Comparison of ENCODE assay signal across 9 cellular contexts in genomic region chr22:35329114-35329847, GRCh38. TPM values are rescaled to one million over a fixed set of nuclear protein-coding genes. Genes with fewer than 3 reads are reported as not detected.
A peak's percentile ranks its signal among the peaks of the same experiment; 100 is the strongest.
DNase-seq lines count a peak whose midpoint lies in the region; ATAC-seq and TF ChIP-seq lines count a peak whose summit lies in the region.
"Had no signal": no experiment of that assay in that cellular context is flagged by ENCODE, and none has a peak within 500 bp of the region (broad histone marks: within the 10 kb centered on the region; RNA-seq: fewer than 3 reads in every experiment).

No MANE protein-coding gene starts in this region.

- H2BK12ac ChIP-seq in mesenchymal stem cell (ENCODE audit: low read length in 2 of 2), result peak overlapping the region in 1 of 2 experiments; percentile 73

- no peak overlapping the region for H3K23ac ChIP-seq in mesenchymal stem cell (ENCODE audit: low read length in 2 of 2)

- peak overlapping the region; percentile 95 for H4K91ac ChIP-seq in mesenchymal stem cell (ENCODE audit: low read length)

- peaks cover 0 to 2% (median 1%) of the 10 kb centered on the region in 3 donors for H3K27me3 Mint-ChIP-seq in CD14-positive monocyte (ENCODE audit: low read depth in 3 of 3)
- H3K27me3 Mint-ChIP-seq in T-helper 2 cell treated with Interferon-gamma antibody and Interleukin-4, amounts not matched to agents 5 μg/mL and 100 μg/mL, for 36 hours (ENCODE audit: low read depth), result no peaks in the 10 kb centered on the region

- peak overlapping the region in 1 of 2 donors; percentile 9 for H3K4me3 Mint-ChIP-seq in CD14-positive monocyte
- H3K4me3 Mint-ChIP-seq in T-helper 2 cell treated with Interferon-gamma antibody and Interleukin-4, amounts not matched to agents 5 μg/mL and 100 μg/mL, for 36 hours, result peak overlapping the region; percentile 50

- H3K27ac Mint-ChIP-seq in CD14-positive monocyte, result peak overlapping the region; percentile 93 to 100 (median 99)
- no peak overlapping the region for H3K27ac Mint-ChIP-seq in T-helper 2 cell treated with Interferon-gamma antibody and Interleukin-4, amounts not matched to agents 5 μg/mL and 100 μg/mL, for 36 hours

- no peaks in the 10 kb centered on the region for H4K20me1 ChIP-seq in HCT116 (ENCODE audit: insufficient read depth)

- H3K27me3 ChIP-seq in HCT116 (ENCODE audit: insufficient read depth, low read length), result no peaks in the 10 kb centered on the region
- H3K27me3 ChIP-seq in mesenchymal stem cell (ENCODE audit: control insufficient read depth in 1 of 2, insufficient read depth in 1 of 2, low read length in 2 of 2), result no peaks in the 10 kb centered on the region
- H3K27me3 ChIP-seq in tibial nerve, result no peaks in the 10 kb centered on the region
- H3K27me3 ChIP-seq in suprapubic skin, result no peaks in the 10 kb centered on the region

- H3K9ac ChIP-seq in HCT116 (ENCODE audit: low read length) (no peak overlapping the region), mesenchymal stem cell (ENCODE audit: low read length) (no peak overlapping the region)

- peaks cover 91 to 99% of the 10 kb centered on the region in 2 donors for H3K36me3 Mint-ChIP-seq in CD14-positive monocyte
- peaks cover 42% of the 10 kb centered on the region for H3K36me3 Mint-ChIP-seq in T-helper 2 cell treated with Interferon-gamma antibody and Interleukin-4, amounts not matched to agents 5 μg/mL and 100 μg/mL, for 36 hours (ENCODE audit: low read depth)

- DNase-seq in CD14-positive monocyte (ENCODE audit: low spot score) (no peak), HCT116 (ENCODE audit: low read depth, low spot score) (no peak), mesenchymal stem cell (no peak), foreskin melanocyte (no peak), GOT3 (lab: John Stamatoyannopoulos, UW) (no peak), tibial nerve (ENCODE audit: low spot score in 2 of 2) (no peak), suprapubic skin (ENCODE audit: low spot score in 2 of 2) (no peak)
- no peak for DNase-seq in T-helper 2 cell treated with Interferon-gamma antibody and Interleukin-4, amounts not matched to agents 5 μg/mL and 100 μg/mL, for 36 hours (ENCODE audit: low spot score)
- DNase-seq: NCI-H187 treated with DMSO at 0.1 percent for 48 hours had no signal

- no peaks in the 10 kb centered on the region for H3K9me3 Mint-ChIP-seq in CD14-positive monocyte
- no peaks in the 10 kb centered on the region for H3K9me3 Mint-ChIP-seq in T-helper 2 cell treated with Interferon-gamma antibody and Interleukin-4, amounts not matched to agents 5 μg/mL and 100 μg/mL, for 36 hours

- H3K4me3 ChIP-seq in HCT116 (replicated peaks in 1 of 2; ENCODE audit: low read depth in 1 of 2, low read length in 2 of 2) (no peak overlapping the region), mesenchymal stem cell (ENCODE audit: insufficient read depth in 1 of 2, low read depth in 1 of 2, low read length in 2 of 2) (no peak overlapping the region), tibial nerve (no peak overlapping the region), suprapubic skin (no peak overlapping the region)

- TF ChIP-seq POLR2A in HCT116 (IDR thresholded peaks at IDR 0.05; ENCODE audit: borderline replicate concordance, extremely low read depth, insufficient read depth, insufficient read length) (no peak), tibial nerve (IDR thresholded peaks at IDR 0.05) (no peak), suprapubic skin (IDR thresholded peaks at IDR 0.05) (no peak)

- no peaks in the 10 kb centered on the region for H3K4me1 ChIP-seq in HCT116 (ENCODE audit: control insufficient read depth in 1 of 2, insufficient read depth in 2 of 2, low read length in 2 of 2)
- H3K4me1 ChIP-seq in mesenchymal stem cell (ENCODE audit: control insufficient read depth, insufficient read depth, low read depth, low read length), result peaks cover 9% of the 10 kb centered on the region
- peaks cover 0 to 10% (median 2%) of the 10 kb centered on the region in 4 donors for H3K4me1 ChIP-seq in tibial nerve
- H3K4me1 ChIP-seq in suprapubic skin, result peaks cover 11% of the 10 kb centered on the region

- peaks cover 0 to 6% of the 10 kb centered on the region in 2 experiments; a peak in 1 of 4 replicates for H3K36me3 ChIP-seq in HCT116 (ENCODE audit: control insufficient read depth in 1 of 2, insufficient read depth in 2 of 2, low read length in 2 of 2)
- H3K36me3 ChIP-seq in mesenchymal stem cell (ENCODE audit: control insufficient read depth in 1 of 2, insufficient read depth in 2 of 2, low read depth in 1 of 2, low read length in 2 of 2), result peaks cover 75 to 94% of the 10 kb centered on the region in 2 experiments
- peaks cover 0 to 99% (median 27%) of the 10 kb centered on the region in 3 donors for H3K36me3 ChIP-seq in tibial nerve
- peaks cover 88% of the 10 kb centered on the region for H3K36me3 ChIP-seq in suprapubic skin

- no peak for TF ChIP-seq EP300 in tibial nerve (IDR thresholded peaks at IDR 0.05)
- no peak for TF ChIP-seq EP300 in suprapubic skin (IDR thresholded peaks at IDR 0.05)

- H3K9me2 ChIP-seq in HCT116 (ENCODE audit: insufficient read depth), result no peaks in the 10 kb centered on the region

- H2BK15ac ChIP-seq in mesenchymal stem cell (ENCODE audit: low read depth, poor library complexity, severe bottlenecking), result no peak overlapping the region

- peaks cover 62% of the 10 kb centered on the region for H3K4me1 Mint-ChIP-seq in CD14-positive monocyte
- H3K4me1 Mint-ChIP-seq in T-helper 2 cell treated with Interferon-gamma antibody and Interleukin-4, amounts not matched to agents 5 μg/mL and 100 μg/mL, for 36 hours (ENCODE audit: low read depth), result peaks cover 25% of the 10 kb centered on the region

- intact Hi-C loops in CD14-positive monocyte (cut with micrococcal nuclease) (no loop called here), HCT116 (cut with micrococcal nuclease) (no loop called here)

- no peak overlapping the region for H3K4me2 ChIP-seq in HCT116 (ENCODE audit: low read length)
- no peak overlapping the region for H3K4me2 ChIP-seq in mesenchymal stem cell (ENCODE audit: low read length, poor library complexity, severe bottlenecking)

- H3K4ac ChIP-seq in mesenchymal stem cell (ENCODE audit: low read depth in 1 of 2, low read length in 2 of 2), result peak overlapping the region; percentile 34 to 85

- H4K8ac ChIP-seq in mesenchymal stem cell (ENCODE audit: low read length), result peak overlapping the region; percentile 88

- H2AFZ ChIP-seq in HCT116 (ENCODE audit: low read depth, low read length, poor library complexity, severe bottlenecking) (no peak overlapping the region), mesenchymal stem cell (ENCODE audit: low read depth, low read length) (no peak overlapping the region)

- H3K9me3 ChIP-seq in HCT116 (ENCODE audit: control insufficient read depth in 1 of 2, insufficient read depth in 1 of 2, low read depth in 1 of 2, low read length in 2 of 2) (no peaks in the 10 kb centered on the region), mesenchymal stem cell (ENCODE audit: control insufficient read depth, low read length) (no peaks in the 10 kb centered on the region), tibial nerve (no peaks in the 10 kb centered on the region), suprapubic skin (no peaks in the 10 kb centered on the region)

- CTCF ChIA-PET in HCT116 (lab: Charles Lee), result no interaction called here

- no peak overlapping the region for H2BK5ac ChIP-seq in mesenchymal stem cell (ENCODE audit: low read depth, low read length, poor library complexity, severe bottlenecking)

- POLR2A ChIA-PET in HCT116 (lab: Charles Lee), result no interaction called here

- RAD21 ChIA-PET in HCT116 (lab: Charles Lee; ENCODE audit: low non-redundant PET in 1 of 2, low total read pairs in 2 of 2, uncharacterized antibody in 2 of 2, unreplicated experiment in 2 of 2), result no interaction called here

- no peak; the same call in 1 of the 2 replicates for ATAC-seq in HCT116

- 95% methylated on average over 11 of the region's 12 CpGs for WGBS in mesenchymal stem cell
- 81 to 82% methylated on average over 12 of the region's 12 CpGs for WGBS in tibial nerve, 2 donors
- 78% methylated on average over 12 of the region's 12 CpGs for WGBS in suprapubic skin

- peaks cover 2% of the 10 kb centered on the region for H3K79me1 ChIP-seq in mesenchymal stem cell (replicated peaks; ENCODE audit: low read length, poor library complexity, severe bottlenecking)

- H3K18ac ChIP-seq in mesenchymal stem cell (ENCODE audit: low read depth in 1 of 2, low read length in 2 of 2), result peak overlapping the region; percentile 25 to 75

- H3K27ac ChIP-seq in HCT116 (ENCODE audit: low read depth, low read length) (no peak overlapping the region), mesenchymal stem cell (ENCODE audit: low read length, poor library complexity, severe bottlenecking) (no peak overlapping the region), tibial nerve (no peak overlapping the region), suprapubic skin (no peak overlapping the region)

- BruUV-seq in HCT116 (replicated peaks; lab: Mats Ljungman, UMichigan), result no TSS peak

- no peak overlapping the region for H3K14ac ChIP-seq in mesenchymal stem cell (ENCODE audit: low read length in 2 of 2)

- H2AK5ac ChIP-seq in mesenchymal stem cell (ENCODE audit: low read length, severe bottlenecking), result no peak overlapping the region

- 0 out of 2 replicates have a peak, but pooled peaks have one; percentile 19 for TF ChIP-seq RAD21 in HCT116 (IDR thresholded peaks at IDR 0.05; ENCODE audit: low read depth)

- peak overlapping the region; percentile 71 for H2BK120ac ChIP-seq in mesenchymal stem cell (ENCODE audit: low read depth, low read length)

- no peaks in the 10 kb centered on the region for H3K79me2 ChIP-seq in HCT116 (ENCODE audit: insufficient read depth, low read length)

- peak; percentile 39 for TF ChIP-seq CTCF in CD14-positive monocyte (IDR thresholded peaks at IDR 0.05)
- no peak; a peak in 1 of 6 replicates for TF ChIP-seq CTCF in HCT116 (IDR thresholded peaks at IDR 0.05 in 2 of 3, conservative IDR thresholded peaks at IDR 0.05 in 1 of 3; ENCODE audit: borderline replicate concordance in 1 of 3, insufficient read depth in 1 of 3, low read depth in 2 of 3, low read length in 2 of 3)
- no peak for TF ChIP-seq CTCF in tibial nerve (IDR thresholded peaks at IDR 0.05)
- no peak for TF ChIP-seq CTCF in suprapubic skin (IDR thresholded peaks at IDR 0.05)

TF ChIP-seq in HCT116, 20 proteins besides CTCF, POLR2A, EP300 and RAD21 (continues in another document):
- no peak for TF ChIP-seq EZH2 (IDR thresholded peaks at IDR 0.05)
- TF ChIP-seq SP1 (IDR thresholded peaks at IDR 0.05; ENCODE audit: low read depth), result no peak
- TF ChIP-seq EZH2phosphoT487 (IDR thresholded peaks at IDR 0.05; ENCODE audit: borderline replicate concordance), result no peak

RNA-seq across cellular contexts. Expression of gene TOM1, which starts 29.6 kb away (rescaled TPM):
- 100 to 1,000 TPM in 1 of 2 donors, 10 to 100 TPM in 1; 80.5 to 120 TPM for polyA plus RNA-seq in CD14-positive monocyte
- total RNA-seq in HCT116 (2021; ENCODE audit: unreplicated experiment), result 18.0 TPM
- polyA plus RNA-seq in HCT116 (2012), result 18.9 and 20.8 TPM in 2 replicates
- 48.3 TPM for polyA plus RNA-seq in mesenchymal stem cell (2013, experiment 1 of 2)
- polyA plus RNA-seq in mesenchymal stem cell (2013, experiment 2 of 2), result 46.7 TPM
- 100 to 1,000 TPM in 1 of 4 donors, 10 to 100 TPM in 3; 64.7 to 114 (median 86.5) TPM for total RNA-seq in tibial nerve
- 100 to 1,000 TPM; 105 to 279 (median 130) TPM for total RNA-seq in suprapubic skin

RNA-seq across cellular contexts. Expression of gene HMOX1, which starts 51.6 kb away (rescaled TPM):
- 100 to 1,000 TPM; 180 to 233 TPM for polyA plus RNA-seq in CD14-positive monocyte
- total RNA-seq in HCT116 (2021; ENCODE audit: unreplicated experiment), result 26.4 TPM
- 17.6 and 20.2 TPM in 2 replicates for polyA plus RNA-seq in HCT116 (2012)
- polyA plus RNA-seq in mesenchymal stem cell (2013, experiment 1 of 2), result 24.1 TPM
- 24.2 TPM for polyA plus RNA-seq in mesenchymal stem cell (2013, experiment 2 of 2)
- 10 to 100 TPM in 3 of 4 donors, 1 to 10 TPM in 1; 7.5 to 53.7 (median 19.0) TPM for total RNA-seq in tibial nerve
- total RNA-seq in suprapubic skin, result 10 to 100 TPM; 13.6 to 95.7 (median 61.8) TPM
